22 cellular contexts compared by ENCODE assay signal in genomic region chr2:159792036-159792435, GRCh38. TPM values are rescaled to one million over a fixed set of nuclear protein-coding genes. Genes with fewer than 3 reads are reported as not detected.
"Had no signal": no experiment of that assay in that cellular context is flagged by ENCODE, and none has a peak within 500 bp of the region (broad histone marks: within the 10 kb centered on the region; RNA-seq: fewer than 3 reads in every experiment).

No MANE protein-coding gene starts in this region.

- H3K36me3 Mint-ChIP-seq: activated naive CD4-positive, alpha-beta T cell treated with anti-CD3 and anti-CD28 coated beads, Interleukin-2, amount 50 U/mL, for 72 hours had no signal

- H3K4me3 Mint-ChIP-seq: activated B cell treated with CpG ODN at 0.5 μM for 24 hours; activated CD4-positive, alpha-beta memory T cell treated with anti-CD3 and anti-CD28 coated beads, Interleukin-2, amount 10 ng/mL, durations not matched to agents 7 days and 5 days; activated CD4-positive, alpha-beta T cell treated with anti-CD3 and anti-CD28 coated beads, Interleukin-2, amount 10 ng/mL, durations not matched to agents 7 days and 5 days; T-helper 17 cell had no signal

- DNase-seq: activated B cell treated with CpG ODN at 0.5 μM for 24 hours; activated CD4-positive, alpha-beta memory T cell treated with anti-CD3 and anti-CD28 coated beads, Interleukin-2, amount 10 ng/mL, durations not matched to agents 7 days and 5 days; activated CD4-positive, alpha-beta T cell treated with anti-CD3 and anti-CD28 coated beads for 1 hour; activated CD4-positive, alpha-beta T cell treated with anti-CD3 and anti-CD28 coated beads, Interleukin-2, amount 10 ng/mL, durations not matched to agents 7 days and 5 days; activated CD8-positive, alpha-beta memory T cell treated with anti-CD3 and anti-CD28 coated beads, Interleukin-2, amount 50 U/mL, for 48 hours; activated effector memory CD4-positive, alpha-beta T cell treated with anti-CD3 and anti-CD28 coated beads, Interleukin-2, amount 50 U/mL, for 16 hours; activated naive CD4-positive, alpha-beta T cell treated with Interleukin-2 at 50 U/mL for 16 hours; activated T-cell treated with anti-CD3 and anti-CD28 coated beads, Interleukin-2, amount 50 U/mL, for 1 hour; cerebellar nuclear complex; KBM-7; NCI-H1105 treated with DMSO at 0.1 percent for 48 hours; NCI-H1436 treated with DMSO at 0.1 percent for 48 hours; NCI-H187; NCI-H2171; NCI-H2227 treated with DMSO at 0.1 percent for 48 hours; NCI-H526; NCI-H82; SIG-M5; T-helper 17 cell; T-helper 9 cell had no signal

- H3K27ac Mint-ChIP-seq: activated B cell treated with CpG ODN at 0.5 μM for 24 hours; activated CD4-positive, alpha-beta memory T cell treated with anti-CD3 and anti-CD28 coated beads, Interleukin-2, amount 10 ng/mL, durations not matched to agents 7 days and 5 days; activated CD4-positive, alpha-beta T cell treated with anti-CD3 and anti-CD28 coated beads, Interleukin-2, amount 10 ng/mL, durations not matched to agents 7 days and 5 days; activated naive CD4-positive, alpha-beta T cell treated with anti-CD3 and anti-CD28 coated beads, Interleukin-2, amount 50 U/mL, for 72 hours; T-helper 17 cell had no signal

- H3K9me3 Mint-ChIP-seq: activated B cell treated with CpG ODN at 0.5 μM for 24 hours; activated CD4-positive, alpha-beta memory T cell treated with anti-CD3 and anti-CD28 coated beads, Interleukin-2, amount 10 ng/mL, durations not matched to agents 7 days and 5 days; activated CD4-positive, alpha-beta T cell treated with anti-CD3 and anti-CD28 coated beads, Interleukin-2, amount 10 ng/mL, durations not matched to agents 7 days and 5 days; activated naive CD4-positive, alpha-beta T cell treated with anti-CD3 and anti-CD28 coated beads, Interleukin-2, amount 50 U/mL, for 72 hours had no signal

- ATAC-seq: T-helper 17 cell had no signal

RNA-seq across cellular contexts. Expression of gene CD302, which starts 6.0 kb away (rescaled TPM):
- total RNA-seq: OCI-LY7 had no signal
